In genomic region chr12:25074113-25074512, GRCh38 we compare ENCODE assay signal across 14 cellular contexts.
"Had no signal": no experiment of that assay in that cellular context is flagged by ENCODE, and none has a peak within 500 bp of the region (broad histone marks: within the 10 kb centered on the region; RNA-seq: fewer than 3 reads in every experiment).

No MANE protein-coding gene starts in this region.

- H3K4me3 ChIP-seq: coronary artery, lung had no signal

- H3K4me3 Mint-ChIP-seq: activated naive CD4-positive, alpha-beta T cell treated with anti-CD3 and anti-CD28 coated beads for 36 hours; activated T-helper 17 cell treated with anti-CD3 and anti-CD28 coated beads, Interleukin-2, amount 50 U/mL, for 72 hours; nephron; stimulated activated naive CD8-positive, alpha-beta T cell treated with anti-CD3 and anti-CD28 coated beads, Interleukin-15, Interleukin-2, amounts not matched to agents 100 ng/mL and 50 ng/mL, for 24 hours had no signal

- H3K27me3 Mint-ChIP-seq: activated T-helper 17 cell treated with anti-CD3 and anti-CD28 coated beads, Interleukin-2, amount 50 U/mL, for 72 hours; stimulated activated naive CD8-positive, alpha-beta T cell treated with anti-CD3 and anti-CD28 coated beads, Interleukin-15, Interleukin-2, amounts not matched to agents 100 ng/mL and 50 ng/mL, for 24 hours had no signal

- H3K4me1 Mint-ChIP-seq: activated T-helper 17 cell treated with anti-CD3 and anti-CD28 coated beads, Interleukin-2, amount 50 U/mL, for 72 hours; nephron had no signal

- H3K27ac Mint-ChIP-seq: activated naive CD4-positive, alpha-beta T cell treated with anti-CD3 and anti-CD28 coated beads for 36 hours; activated T-helper 17 cell treated with anti-CD3 and anti-CD28 coated beads, Interleukin-2, amount 50 U/mL, for 72 hours; nephron; stimulated activated naive CD8-positive, alpha-beta T cell treated with anti-CD3 and anti-CD28 coated beads, Interleukin-15, Interleukin-2, amounts not matched to agents 100 ng/mL and 50 ng/mL, for 24 hours had no signal

- ATAC-seq: activated T-helper 17 cell treated with anti-CD3 and anti-CD28 coated beads, Interleukin-2, amount 50 U/mL, for 72 hours had no signal

- DNase-seq: activated CD4-positive, alpha-beta T cell treated with anti-CD3 and anti-CD28 coated beads for 48 hours; activated naive CD4-positive, alpha-beta T cell treated with anti-CD3 and anti-CD28 coated beads for 36 hours; central memory CD4-positive, alpha-beta T cell; effector CD8-positive, alpha-beta T cell; hypothalamus; stimulated activated CD4-positive, alpha-beta T cell treated with anti-CD3 and anti-CD28 coated beads, Interleukin-2, amount 100 ng/mL, for 48 hours had no signal

- H3K9me3 Mint-ChIP-seq: activated naive CD4-positive, alpha-beta T cell treated with anti-CD3 and anti-CD28 coated beads for 36 hours; activated T-helper 17 cell treated with anti-CD3 and anti-CD28 coated beads, Interleukin-2, amount 50 U/mL, for 72 hours; nephron; stimulated activated naive CD8-positive, alpha-beta T cell treated with anti-CD3 and anti-CD28 coated beads, Interleukin-15, Interleukin-2, amounts not matched to agents 100 ng/mL and 50 ng/mL, for 24 hours had no signal

- FAIRE-seq: urothelium cell line had no signal

- H3K27ac ChIP-seq: coronary artery, epithelial cell of prostate, VCaP had no signal
